Comparison of ENCODE assay signal across 41 cellular contexts in the genomic region with DNA sequence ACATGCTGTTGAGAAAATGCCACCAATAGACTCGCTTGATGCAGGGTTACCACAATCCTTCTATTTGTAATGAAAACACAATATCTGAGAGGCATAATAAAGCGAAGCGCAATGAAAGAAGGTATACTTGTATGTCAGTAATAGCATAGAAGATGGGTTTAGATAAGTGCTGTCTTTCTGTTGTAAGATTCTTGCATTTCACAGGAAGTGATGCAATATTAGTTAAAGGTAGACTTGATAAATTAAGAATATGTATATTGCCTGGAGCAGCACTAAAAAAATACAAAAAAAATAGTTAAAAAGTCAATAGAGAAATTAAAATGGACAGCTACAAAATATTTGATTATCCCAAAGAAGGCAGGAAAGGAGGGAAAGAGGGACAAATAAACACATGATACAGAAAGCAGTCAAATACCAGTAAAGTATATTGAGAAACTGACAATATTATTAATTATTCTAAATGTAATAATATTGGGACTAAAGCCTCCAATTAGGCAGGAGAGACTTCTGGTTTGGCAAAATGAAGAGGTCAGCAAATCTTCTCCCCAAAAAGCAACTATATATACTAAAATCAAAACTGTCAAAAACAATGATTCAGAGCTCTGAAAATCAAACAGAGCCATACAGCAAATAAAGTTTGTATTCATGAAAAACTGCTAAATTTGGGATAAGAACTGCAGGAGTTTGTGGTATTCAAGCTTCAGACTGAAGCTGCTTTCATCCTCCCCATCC. TPM values are rescaled to one million over a fixed set of nuclear protein-coding genes. Genes with fewer than 3 reads are reported as not detected.
"Had no signal": no experiment of that assay in that cellular context is flagged by ENCODE, and none has a peak within 500 bp of the region (broad histone marks: within the 10 kb centered on the region; RNA-seq: fewer than 3 reads in every experiment).

No MANE protein-coding gene starts in this region.

- H3K27ac Mint-ChIP-seq: activated naive CD4-positive, alpha-beta T cell treated with anti-CD3 and anti-CD28 coated beads for 36 hours; activated naive CD4-positive, alpha-beta T cell treated with anti-CD3 and anti-CD28 coated beads, Interleukin-2, amount 10 ng/mL, durations not matched to agents 7 days and 5 days; activated naive CD4-positive, alpha-beta T cell treated with anti-CD3 and anti-CD28 coated beads, Interleukin-2, amount 50 U/mL, for 24 hours; activated naive CD4-positive, alpha-beta T cell treated with anti-CD3 and anti-CD28 coated beads, Interleukin-2, amount 50 U/mL, for 72 hours; activated naive CD8-positive, alpha-beta T cell; activated naive CD8-positive, alpha-beta T cell treated with anti-CD3 and anti-CD28 coated beads for 36 hours; activated naive CD8-positive, alpha-beta T cell treated with anti-CD3 and anti-CD28 coated beads, Interleukin-2, amount 10 ng/mL, durations not matched to agents 7 days and 5 days; activated naive CD8-positive, alpha-beta T cell treated with anti-CD3 and anti-CD28 coated beads, Interleukin-2, amount 50 U/mL, for 24 hours; activated T-cell treated with anti-CD3 and anti-CD28 coated beads, Interleukin-2, amount 50 U/mL, for 24 hours; activated T-cell treated with anti-CD3 and anti-CD28 coated beads, Interleukin-2, amount 50 U/mL, for 72 hours; activated T-helper 1 cell treated with anti-CD3 and anti-CD28 coated beads, Interleukin-12 subunit alpha, Interleukin-12 subunit beta, Interleukin-2, Interleukin-4 antibody, amounts not matched to agents 30 ng/mL and 10 ng/mL and 1 ng/mL, durations not matched to agents 14 hours and 24 hours and 36 hours; activated T-helper 17 cell treated with anti-CD3 and anti-CD28 coated beads, Interleukin-2, amount 50 U/mL, for 72 hours; activated T-helper 2 cell treated with anti-CD3 and anti-CD28 coated beads, Interferon-gamma antibody, Interleukin-2, Interleukin-4, amounts not matched to agents 10 μg/mL and 5 μg/mL and 100 μg/mL, durations not matched to agents 14 hours and 24 hours and 36 hours had no signal

- H3K4me3 ChIP-seq: adrenal gland, ascending aorta, body of pancreas, breast epithelium, cardiac muscle cell had no signal

- H3K4me1 Mint-ChIP-seq: activated naive CD4-positive, alpha-beta T cell treated with anti-CD3 and anti-CD28 coated beads, Interleukin-2, amount 10 ng/mL, durations not matched to agents 7 days and 5 days; activated naive CD4-positive, alpha-beta T cell treated with anti-CD3 and anti-CD28 coated beads, Interleukin-2, amount 50 U/mL, for 24 hours; activated naive CD8-positive, alpha-beta T cell treated with anti-CD3 and anti-CD28 coated beads for 36 hours; activated naive CD8-positive, alpha-beta T cell treated with anti-CD3 and anti-CD28 coated beads, Interleukin-2, amount 10 ng/mL, durations not matched to agents 7 days and 5 days; activated naive CD8-positive, alpha-beta T cell treated with anti-CD3 and anti-CD28 coated beads, Interleukin-2, amount 50 U/mL, for 24 hours; activated T-helper 17 cell treated with anti-CD3 and anti-CD28 coated beads, Interleukin-2, amount 50 U/mL, for 72 hours; central memory CD8-positive, alpha-beta T cell had no signal

- H3K9me3 ChIP-seq: adrenal gland, ascending aorta, body of pancreas had no signal

- H3K4me3 Mint-ChIP-seq: activated naive CD4-positive, alpha-beta T cell treated with anti-CD3 and anti-CD28 coated beads for 36 hours; activated naive CD4-positive, alpha-beta T cell treated with anti-CD3 and anti-CD28 coated beads, Interleukin-2, amount 10 ng/mL, durations not matched to agents 7 days and 5 days; activated naive CD4-positive, alpha-beta T cell treated with anti-CD3 and anti-CD28 coated beads, Interleukin-2, amount 50 U/mL, for 24 hours; activated naive CD8-positive, alpha-beta T cell; activated naive CD8-positive, alpha-beta T cell treated with anti-CD3 and anti-CD28 coated beads for 36 hours; activated naive CD8-positive, alpha-beta T cell treated with anti-CD3 and anti-CD28 coated beads, Interleukin-2, amount 10 ng/mL, durations not matched to agents 7 days and 5 days; activated naive CD8-positive, alpha-beta T cell treated with anti-CD3 and anti-CD28 coated beads, Interleukin-2, amount 50 U/mL, for 24 hours; activated T-cell treated with anti-CD3 and anti-CD28 coated beads, Interleukin-2, amount 50 U/mL, for 24 hours; activated T-cell treated with anti-CD3 and anti-CD28 coated beads, Interleukin-2, amount 50 U/mL, for 4 hours; activated T-cell treated with anti-CD3 and anti-CD28 coated beads, Interleukin-2, amount 50 U/mL, for 72 hours; activated T-helper 1 cell treated with anti-CD3 and anti-CD28 coated beads, Interleukin-12 subunit alpha, Interleukin-12 subunit beta, Interleukin-2, Interleukin-4 antibody, amounts not matched to agents 30 ng/mL and 10 ng/mL and 1 ng/mL, durations not matched to agents 14 hours and 24 hours and 36 hours; activated T-helper 17 cell treated with anti-CD3 and anti-CD28 coated beads, Interleukin-2, amount 50 U/mL, for 72 hours; brain; central memory CD8-positive, alpha-beta T cell had no signal

- H3K27me3 ChIP-seq: ascending aorta, body of pancreas, brain microvascular endothelial cell, cardiac muscle cell had no signal

- DNase-seq: activated effector memory CD4-positive, alpha-beta T cell treated with anti-CD3 and anti-CD28 coated beads, Interleukin-2, amount 50 U/mL, for 16 hours; activated effector memory CD4-positive, alpha-beta T cell treated with Interleukin-2 at 50 U/mL for 16 hours; activated gamma-delta T cell; activated gamma-delta T cell treated with Interleukin-2 at 50 U/mL for 16 hours; activated naive CD4-positive, alpha-beta T cell; activated naive CD4-positive, alpha-beta T cell treated with anti-CD3 and anti-CD28 coated beads for 36 hours; activated naive CD4-positive, alpha-beta T cell treated with anti-CD3 and anti-CD28 coated beads, Interleukin-2, amount 10 ng/mL, durations not matched to agents 7 days and 5 days; activated naive CD4-positive, alpha-beta T cell treated with anti-CD3 and anti-CD28 coated beads, Interleukin-2, amount 50 U/mL, for 16 hours; activated naive CD4-positive, alpha-beta T cell treated with Interleukin-2 at 50 U/mL for 16 hours; activated naive CD8-positive, alpha-beta T cell treated with anti-CD3 and anti-CD28 coated beads for 36 hours; activated naive CD8-positive, alpha-beta T cell treated with anti-CD3 and anti-CD28 coated beads, Interleukin-2, amount 10 ng/mL, durations not matched to agents 7 days and 5 days; activated naive CD8-positive, alpha-beta T cell treated with anti-CD3 and anti-CD28 coated beads, Interleukin-2, amount 50 U/mL, for 24 hours; activated T-cell treated with anti-CD3 and anti-CD28 coated beads, Interleukin-2, amount 50 U/mL, for 1 hour; activated T-cell treated with anti-CD3 and anti-CD28 coated beads, Interleukin-2, amount 50 U/mL, for 24 hours; activated T-cell treated with anti-CD3 and anti-CD28 coated beads, Interleukin-2, amount 50 U/mL, for 4 hours; activated T-cell treated with anti-CD3 and anti-CD28 coated beads, Interleukin-2, amount 50 U/mL, for 48 hours; activated T-cell treated with anti-CD3 and anti-CD28 coated beads, Interleukin-2, amount 50 U/mL, for 72 hours; adrenal gland; amniotic stem cell; amygdala; anterior cingulate cortex; aorta; body of pancreas; brain microvascular endothelial cell; caudate nucleus; central memory CD4-positive, alpha-beta T cell; cerebellar nuclear complex had no signal

- FAIRE-seq: astrocyte, bronchial epithelial cell had no signal

- ATAC-seq: activated naive CD4-positive, alpha-beta T cell treated with anti-CD3 and anti-CD28 coated beads, Interleukin-2, amount 50 U/mL, for 72 hours; activated naive CD8-positive, alpha-beta T cell treated with anti-CD3 and anti-CD28 coated beads, Interleukin-2, amount 50 U/mL, for 24 hours; activated T-cell treated with anti-CD3 and anti-CD28 coated beads, Interleukin-2, amount 50 U/mL, for 4 hours; activated T-cell treated with anti-CD3 and anti-CD28 coated beads, Interleukin-2, amount 50 U/mL, for 72 hours; activated T-helper 17 cell treated with anti-CD3 and anti-CD28 coated beads, Interleukin-2, amount 50 U/mL, for 72 hours; body of pancreas had no signal

- H3K27ac ChIP-seq: adrenal gland, ascending aorta, body of pancreas, brain microvascular endothelial cell, breast epithelium, cardiac muscle cell had no signal

- H3K27me3 Mint-ChIP-seq: activated naive CD4-positive, alpha-beta T cell treated with anti-CD3 and anti-CD28 coated beads, Interleukin-2, amount 10 ng/mL, durations not matched to agents 7 days and 5 days; brain had no signal

- H3K9me3 Mint-ChIP-seq: activated naive CD4-positive, alpha-beta T cell treated with anti-CD3 and anti-CD28 coated beads for 36 hours; activated naive CD4-positive, alpha-beta T cell treated with anti-CD3 and anti-CD28 coated beads, Interleukin-2, amount 10 ng/mL, durations not matched to agents 7 days and 5 days; activated naive CD4-positive, alpha-beta T cell treated with anti-CD3 and anti-CD28 coated beads, Interleukin-2, amount 50 U/mL, for 24 hours; activated naive CD4-positive, alpha-beta T cell treated with anti-CD3 and anti-CD28 coated beads, Interleukin-2, amount 50 U/mL, for 72 hours; activated naive CD8-positive, alpha-beta T cell treated with anti-CD3 and anti-CD28 coated beads for 36 hours; activated naive CD8-positive, alpha-beta T cell treated with anti-CD3 and anti-CD28 coated beads, Interleukin-2, amount 10 ng/mL, durations not matched to agents 7 days and 5 days; activated naive CD8-positive, alpha-beta T cell treated with anti-CD3 and anti-CD28 coated beads, Interleukin-2, amount 50 U/mL, for 24 hours; activated T-cell treated with anti-CD3 and anti-CD28 coated beads, Interleukin-2, amount 50 U/mL, for 24 hours; activated T-cell treated with anti-CD3 and anti-CD28 coated beads, Interleukin-2, amount 50 U/mL, for 4 hours; activated T-cell treated with anti-CD3 and anti-CD28 coated beads, Interleukin-2, amount 50 U/mL, for 72 hours; activated T-helper 1 cell treated with anti-CD3 and anti-CD28 coated beads, Interleukin-12 subunit alpha, Interleukin-12 subunit beta, Interleukin-2, Interleukin-4 antibody, amounts not matched to agents 30 ng/mL and 10 ng/mL and 1 ng/mL, durations not matched to agents 14 hours and 24 hours and 36 hours; activated T-helper 17 cell treated with anti-CD3 and anti-CD28 coated beads, Interleukin-2, amount 50 U/mL, for 72 hours; activated T-helper 2 cell treated with anti-CD3 and anti-CD28 coated beads, Interferon-gamma antibody, Interleukin-2, Interleukin-4, amounts not matched to agents 10 μg/mL and 5 μg/mL and 100 μg/mL, durations not matched to agents 14 hours and 24 hours and 36 hours; central memory CD8-positive, alpha-beta T cell had no signal

- H3K36me3 ChIP-seq: adrenal gland, ascending aorta, brain microvascular endothelial cell, breast epithelium, cardiac muscle cell had no signal

- H3K4me1 ChIP-seq: adrenal gland, ascending aorta, body of pancreas, breast epithelium had no signal

- H3K36me3 Mint-ChIP-seq: activated naive CD4-positive, alpha-beta T cell treated with anti-CD3 and anti-CD28 coated beads, Interleukin-2, amount 10 ng/mL, durations not matched to agents 7 days and 5 days; activated naive CD4-positive, alpha-beta T cell treated with anti-CD3 and anti-CD28 coated beads, Interleukin-2, amount 50 U/mL, for 24 hours; activated naive CD4-positive, alpha-beta T cell treated with anti-CD3 and anti-CD28 coated beads, Interleukin-2, amount 50 U/mL, for 72 hours; activated naive CD8-positive, alpha-beta T cell; activated naive CD8-positive, alpha-beta T cell treated with anti-CD3 and anti-CD28 coated beads for 36 hours; activated naive CD8-positive, alpha-beta T cell treated with anti-CD3 and anti-CD28 coated beads, Interleukin-2, amount 10 ng/mL, durations not matched to agents 7 days and 5 days; brain had no signal

RNA-seq across cellular contexts. Expression of gene LRRC55, which starts 46.6 kb away (rescaled TPM):
- total RNA-seq: activated naive CD4-positive, alpha-beta T cell treated with anti-CD3 and anti-CD28 coated beads for 36 hours; activated naive CD4-positive, alpha-beta T cell treated with anti-CD3 and anti-CD28 coated beads, Interleukin-2, amount 50 U/mL, for 72 hours; activated naive CD8-positive, alpha-beta T cell treated with anti-CD3 and anti-CD28 coated beads for 36 hours; activated naive CD8-positive, alpha-beta T cell treated with anti-CD3 and anti-CD28 coated beads, Interleukin-2, amount 10 ng/mL, durations not matched to agents 7 days and 5 days; activated T-cell treated with anti-CD3 and anti-CD28 coated beads, Interleukin-2, amount 50 U/mL, for 4 hours; activated T-cell treated with anti-CD3 and anti-CD28 coated beads, Interleukin-2, amount 50 U/mL, for 72 hours; activated T-helper 1 cell treated with anti-CD3 and anti-CD28 coated beads, Interleukin-12 subunit alpha, Interleukin-12 subunit beta, Interleukin-2, Interleukin-4 antibody, amounts not matched to agents 30 ng/mL and 10 ng/mL and 1 ng/mL, durations not matched to agents 14 hours and 24 hours and 36 hours; activated T-helper 17 cell treated with anti-CD3 and anti-CD28 coated beads, Interleukin-2, amount 50 U/mL, for 72 hours; activated T-helper 2 cell treated with anti-CD3 and anti-CD28 coated beads, Interferon-gamma antibody, Interleukin-2, Interleukin-4, amounts not matched to agents 10 μg/mL and 5 μg/mL and 100 μg/mL, durations not matched to agents 14 hours and 24 hours and 36 hours; ascending aorta; astrocyte; body of pancreas; breast epithelium; bronchial epithelial cell; chondrocyte had no signal
- polyA plus RNA-seq: cardiac muscle cell had no signal
